Comparison of ENCODE assay signal across 1 cellular context in genomic region chr2:127629637-127630036, GRCh38.
TF ChIP-seq lines count a peak whose summit lies in the region.

No MANE protein-coding gene starts in this region.

TF ChIP-seq in IMR-90, 13 proteins besides CTCF, POLR2A, EP300 and RAD21:
- TF ChIP-seq USF2 (IDR thresholded peaks at IDR 0.05; ENCODE audit: low read depth, low read length) (no peak), CEBPB (IDR thresholded peaks at IDR 0.05; ENCODE audit: low read depth, low read length) (no peak), MAFK (IDR thresholded peaks at IDR 0.05; ENCODE audit: low read depth, low read length) (no peak), BHLHE40 (IDR thresholded peaks at IDR 0.05; ENCODE audit: low read depth, low read length) (no peak), CHD1 (IDR thresholded peaks at IDR 0.05; ENCODE audit: low read depth, low read length) (no peak), RFX5 (IDR thresholded peaks at IDR 0.05; ENCODE audit: low read depth, low read length) (no peak), NFE2L2 (IDR thresholded peaks at IDR 0.05; ENCODE audit: low read depth, low read length) (no peak), SMC3 (IDR thresholded peaks at IDR 0.05; ENCODE audit: low read depth, low read length) (no peak), RCOR1 (IDR thresholded peaks at IDR 0.05; ENCODE audit: insufficient replicate concordance, low read length) (no peak), FOS (IDR thresholded peaks at IDR 0.05; ENCODE audit: low read depth, low read length) (no peak), MXI1 (IDR thresholded peaks at IDR 0.05; ENCODE audit: borderline replicate concordance, low read depth, low read length) (no peak), MAZ (IDR thresholded peaks at IDR 0.05; ENCODE audit: borderline replicate concordance, low read depth, low read length) (no peak), ELK1 (IDR thresholded peaks at IDR 0.05; ENCODE audit: borderline replicate concordance, low read depth, low read length) (no peak)
